In genomic region chr2:75523313-75524275, GRCh38 we compare ENCODE assay signal across 12 cellular contexts. TPM values are rescaled to one million over a fixed set of nuclear protein-coding genes. Genes with fewer than 3 reads are reported as not detected.
DNase-seq lines count a peak whose midpoint lies in the region; ATAC-seq and TF ChIP-seq lines count a peak whose summit lies in the region.
"Had no signal": no experiment of that assay in that cellular context is flagged by ENCODE, and none has a peak within 500 bp of the region (broad histone marks: within the 10 kb centered on the region; RNA-seq: fewer than 3 reads in every experiment).

No MANE protein-coding gene starts in this region.

- DNase-seq in amniotic epithelial cell (ENCODE audit: low read depth) (peak; percentile 75), non-pigmented ciliary epithelial cell (ENCODE audit: low read depth) (peak; percentile 73), medulla oblongata (ENCODE audit: extremely low spot score) (no peak)
- DNase-seq in activated T-helper 2 cell treated with anti-CD3 and anti-CD28 coated beads, Interferon-gamma antibody, Interleukin-2, Interleukin-4, amounts not matched to agents 10 μg/mL and 5 μg/mL and 100 μg/mL, durations not matched to agents 14 hours and 24 hours and 36 hours (ENCODE audit: low spot score), result no peak
- DNase-seq: endodermal cell, NCI-H1092 treated with DMSO at 0.1 percent for 48 hours, stomach had no signal

- intact Hi-C loops in activated T-helper 2 cell treated with anti-CD3 and anti-CD28 coated beads, Interferon-gamma antibody, Interleukin-2, Interleukin-4, amounts not matched to agents 10 μg/mL and 5 μg/mL and 100 μg/mL, durations not matched to agents 14 hours and 24 hours and 36 hours (cut with micrococcal nuclease), result no loop called here

- ATAC-seq in GM19328 (IDR thresholded peaks at IDR 0.05; ENCODE audit: unreplicated experiment), result peak; percentile 62
- peak; percentile 82 for ATAC-seq in HG03103 (IDR thresholded peaks at IDR 0.05; ENCODE audit: low read depth, unreplicated experiment)
- no peak for ATAC-seq in HG02938 (IDR thresholded peaks at IDR 0.05; ENCODE audit: unreplicated experiment)
- no peak for ATAC-seq in GM18505 (IDR thresholded peaks at IDR 0.05; ENCODE audit: unreplicated experiment)

- no peaks in the 10 kb centered on the region for H3K36me3 Mint-ChIP-seq in activated T-helper 2 cell treated with anti-CD3 and anti-CD28 coated beads, Interferon-gamma antibody, Interleukin-2, Interleukin-4, amounts not matched to agents 10 μg/mL and 5 μg/mL and 100 μg/mL, durations not matched to agents 14 hours and 24 hours and 36 hours (ENCODE audit: low read depth)
- H3K36me3 Mint-ChIP-seq: neural progenitor cell had no signal

- no peak for TF ChIP-seq POLR2A in GM18505 (IDR thresholded peaks at IDR 0.05; ENCODE audit: borderline replicate concordance, extremely low read depth, insufficient read depth, insufficient read length)

- peaks cover 3% of the 10 kb centered on the region for H3K4me1 Mint-ChIP-seq in activated T-helper 2 cell treated with anti-CD3 and anti-CD28 coated beads, Interferon-gamma antibody, Interleukin-2, Interleukin-4, amounts not matched to agents 10 μg/mL and 5 μg/mL and 100 μg/mL, durations not matched to agents 14 hours and 24 hours and 36 hours (ENCODE audit: low read depth)

- H3K4me3 Mint-ChIP-seq in activated T-helper 2 cell treated with anti-CD3 and anti-CD28 coated beads, Interferon-gamma antibody, Interleukin-2, Interleukin-4, amounts not matched to agents 10 μg/mL and 5 μg/mL and 100 μg/mL, durations not matched to agents 14 hours and 24 hours and 36 hours (ENCODE audit: low read depth), result no peak overlapping the region
- H3K4me3 Mint-ChIP-seq: endodermal cell, neural progenitor cell had no signal

- no peak overlapping the region for H3K27ac Mint-ChIP-seq in activated T-helper 2 cell treated with anti-CD3 and anti-CD28 coated beads, Interferon-gamma antibody, Interleukin-2, Interleukin-4, amounts not matched to agents 10 μg/mL and 5 μg/mL and 100 μg/mL, durations not matched to agents 14 hours and 24 hours and 36 hours
- H3K27ac Mint-ChIP-seq: endodermal cell, neural progenitor cell had no signal

- H3K9me3 Mint-ChIP-seq in activated T-helper 2 cell treated with anti-CD3 and anti-CD28 coated beads, Interferon-gamma antibody, Interleukin-2, Interleukin-4, amounts not matched to agents 10 μg/mL and 5 μg/mL and 100 μg/mL, durations not matched to agents 14 hours and 24 hours and 36 hours, result no peaks in the 10 kb centered on the region
- H3K9me3 Mint-ChIP-seq: endodermal cell, neural progenitor cell had no signal

- H3K27me3 Mint-ChIP-seq in activated T-helper 2 cell treated with anti-CD3 and anti-CD28 coated beads, Interferon-gamma antibody, Interleukin-2, Interleukin-4, amounts not matched to agents 10 μg/mL and 5 μg/mL and 100 μg/mL, durations not matched to agents 14 hours and 24 hours and 36 hours (ENCODE audit: low read depth), result peaks cover 26% of the 10 kb centered on the region

RNA-seq across cellular contexts. Expression of gene EVA1A, which starts 37.1 kb away (rescaled TPM):
- total RNA-seq in activated T-helper 2 cell treated with anti-CD3 and anti-CD28 coated beads, Interferon-gamma antibody, Interleukin-2, Interleukin-4, amounts not matched to agents 10 μg/mL and 5 μg/mL and 100 μg/mL, durations not matched to agents 14 hours and 24 hours and 36 hours, result not detected in 2 replicates

Comparison
In these comparisons a context has a peak if more than half of its experiments do, and no peak if none do; other contexts are left out.
1. ATAC-seq: peak in GM19328 (single experiment) and HG03103 (single experiment); none in HG02938 (single experiment) and GM18505 (single experiment).
2. DNase-seq: peak in amniotic epithelial cell (single experiment) and non-pigmented ciliary epithelial cell (single experiment); none in medulla oblongata (single experiment) and activated T-helper 2 cell treated with anti-CD3 and anti-CD28 coated beads, Interferon-gamma antibody, Interleukin-2, Interleukin-4, amounts not matched to agents 10 μg/mL and 5 μg/mL and 100 μg/mL, durations not matched to agents 14 hours and 24 hours and 36 hours (single experiment).